Comparison of ENCODE assay signal across 14 cellular contexts in genomic region chr1:227065311-227065710, GRCh38.
DNase-seq lines count a peak whose midpoint lies in the region; ATAC-seq and TF ChIP-seq lines count a peak whose summit lies in the region.
"Had no signal": no experiment of that assay in that cellular context is flagged by ENCODE, and none has a peak within 500 bp of the region (broad histone marks: within the 10 kb centered on the region; RNA-seq: fewer than 3 reads in every experiment).

No MANE protein-coding gene starts in this region.

- H3K4me3 Mint-ChIP-seq in mesothelial cell of epicardium: no peak overlapping the region
- H3K4me3 Mint-ChIP-seq: CD4-positive, alpha-beta memory T cell; GM23338; IgD-negative memory B cell had no signal

- H3K9me3 Mint-ChIP-seq in mesothelial cell of epicardium: peaks cover 2% of the 10 kb centered on the region
- H3K9me3 Mint-ChIP-seq: GM23338 had no signal

- ATAC-seq in GM19397 (IDR thresholded peaks at IDR 0.05; ENCODE audit: unreplicated experiment): no peak
- ATAC-seq: GM12878, GM23338 had no signal

- no peak overlapping the region for H3K4me3 ChIP-seq in fibroblast of pulmonary artery (replicated peaks; ENCODE audit: low read depth, low read length)
- H3K4me3 ChIP-seq: GM12878, GM23338 had no signal

- peaks cover 17% of the 10 kb centered on the region for H3K36me3 Mint-ChIP-seq in mesothelial cell of epicardium
- H3K36me3 Mint-ChIP-seq: CD4-positive, alpha-beta memory T cell had no signal

- TF ChIP-seq CTCF in fibroblast of pulmonary artery (IDR thresholded peaks at IDR 0.05; ENCODE audit: low read length, missing control alignments) (no peak), mesothelial cell of epicardium (IDR thresholded peaks at IDR 0.05; ENCODE audit: unreplicated experiment) (no peak)

- H3K4me1 Mint-ChIP-seq in mesothelial cell of epicardium: peaks cover 6% of the 10 kb centered on the region
- H3K4me1 Mint-ChIP-seq: CD4-positive, alpha-beta memory T cell; GM23338; IgD-negative memory B cell had no signal

- H3K27me3 Mint-ChIP-seq in mesothelial cell of epicardium (ENCODE audit: low read depth): no peaks in the 10 kb centered on the region

- DNase-seq in GM03348 (ENCODE audit: low spot score): peak; percentile 15
- peak; percentile 15 for DNase-seq in astrocyte of the hippocampus (ENCODE audit: low read depth, low spot score)
- peak; percentile 6 for DNase-seq in fibroblast of pulmonary artery (ENCODE audit: low read depth)
- DNase-seq in stimulated activated CD4-positive, alpha-beta T cell treated with anti-CD3 and anti-CD28 coated beads, Interleukin-4, amount 100 ng/mL, for 1 hour: no peak
- DNase-seq in kidney tubule cell (ENCODE audit: low spot score): no peak
- DNase-seq in mesothelial cell of epicardium (ENCODE audit: low spot score in 2 of 2, unreplicated experiment in 2 of 2): no peak
- DNase-seq: BE2C; CD4-positive, alpha-beta memory T cell; DMS53; H7 had no signal

- H3K27ac Mint-ChIP-seq in mesothelial cell of epicardium: no peak overlapping the region
- H3K27ac Mint-ChIP-seq: CD4-positive, alpha-beta memory T cell; GM23338; IgD-negative memory B cell had no signal

Comparison
In these comparisons a context has a peak if more than half of its experiments do, and no peak if none do; other contexts are left out.
1. DNase-seq: peak in GM03348 (single experiment), astrocyte of the hippocampus (single experiment) and fibroblast of pulmonary artery (single experiment); none in stimulated activated CD4-positive, alpha-beta T cell treated with anti-CD3 and anti-CD28 coated beads, Interleukin-4, amount 100 ng/mL, for 1 hour (single experiment), kidney tubule cell (single experiment) and mesothelial cell of epicardium (0 of 2).